20 cellular contexts compared by ENCODE assay signal in genomic region chr6:107585815-107586435, GRCh38.
DNase-seq lines count a peak whose midpoint lies in the region; TF ChIP-seq lines count a peak whose summit lies in the region.
"Had no signal": no experiment of that assay in that cellular context is flagged by ENCODE, and none has a peak within 500 bp of the region (broad histone marks: within the 10 kb centered on the region; RNA-seq: fewer than 3 reads in every experiment).

No MANE protein-coding gene starts in this region.

- intact Hi-C loops in ovary (cut with DNase I) = no loop called here

- 89% methylated on average over 5 of the region's 5 CpGs for WGBS in ovary, 3 donors

- TF ChIP-seq RAD21 in neural cell (conservative IDR thresholded peaks at IDR 0.05) = no peak

- H3K27me3 ChIP-seq in HUES48 (ENCODE audit: control insufficient read depth, insufficient read depth, low read length) = no peaks in the 10 kb centered on the region
- H3K27me3 ChIP-seq in neural cell (ENCODE audit: insufficient read depth, low read depth, low read length) = no peaks in the 10 kb centered on the region
- H3K27me3 ChIP-seq in ovary = no peaks in the 10 kb centered on the region
- H3K27me3 ChIP-seq: ascending aorta, BE2C had no signal

- no peaks in the 10 kb centered on the region for H3K9me3 Mint-ChIP-seq in endothelial cell (ENCODE audit: unreplicated experiment)
- H3K9me3 Mint-ChIP-seq: activated CD8-positive, alpha-beta T cell treated with anti-CD3 and anti-CD28 coated beads for 36 hours; activated naive CD4-positive, alpha-beta T cell treated with anti-CD3 and anti-CD28 coated beads, Interleukin-2, amount 10 ng/mL, durations not matched to agents 7 days and 5 days; activated T-cell treated with anti-CD3 and anti-CD28 coated beads, Interleukin-2, amount 50 U/mL, for 4 hours; effector memory CD8-positive, alpha-beta T cell; memory B cell; naive thymus-derived CD8-positive, alpha-beta T cell had no signal

- H3K36me3 Mint-ChIP-seq in endothelial cell (ENCODE audit: low read depth, unreplicated experiment) = no peaks in the 10 kb centered on the region
- H3K36me3 Mint-ChIP-seq: activated naive CD4-positive, alpha-beta T cell treated with anti-CD3 and anti-CD28 coated beads, Interleukin-2, amount 10 ng/mL, durations not matched to agents 7 days and 5 days; memory B cell; naive thymus-derived CD8-positive, alpha-beta T cell had no signal

- H3F3A ChIP-seq in neural cell (ENCODE audit: insufficient read depth, low read length, poor library complexity, severe bottlenecking) = no peaks in the 10 kb centered on the region

- H3K4me1 ChIP-seq in HUES48 (ENCODE audit: control insufficient read depth, insufficient read depth, low read length) (peaks cover 17% of the 10 kb centered on the region), ovary (ENCODE audit: insufficient read depth) (peaks cover 6% of the 10 kb centered on the region)
- H3K4me1 ChIP-seq: ascending aorta had no signal

- DNase-seq in NCI-H146 (lab: John Stamatoyannopoulos, UW) = peak; percentile 48
- peak; percentile 87 to 90 for DNase-seq in NCI-H526 (lab: John Stamatoyannopoulos, UW)
- no peak for DNase-seq in hippocampal formation (lab: John Stamatoyannopoulos, UW)
- no peak for DNase-seq in endothelial cell (ENCODE audit: low spot score)
- DNase-seq in ovary = no peak
- DNase-seq: activated CD8-positive, alpha-beta T cell treated with anti-CD3 and anti-CD28 coated beads for 36 hours; activated naive CD4-positive, alpha-beta T cell treated with anti-CD3 and anti-CD28 coated beads, Interleukin-2, amount 10 ng/mL, durations not matched to agents 7 days and 5 days; activated T-cell treated with anti-CD3 and anti-CD28 coated beads, Interleukin-2, amount 50 U/mL, for 4 hours; BE2C; effector memory CD8-positive, alpha-beta T cell; GF-D8; naive thymus-derived CD8-positive, alpha-beta T cell; NCI-H1048; Right ventricle myocardium superior; stimulated activated CD4-positive, alpha-beta T cell treated with anti-CD3 and anti-CD28 coated beads, Interleukin-4, amount 100 ng/mL, for 24 hours had no signal

- TF ChIP-seq CTCF in neural cell (IDR thresholded peaks at IDR 0.05; ENCODE audit: poor library complexity, severe bottlenecking) (no peak), endothelial cell (IDR thresholded peaks at IDR 0.05; ENCODE audit: unreplicated experiment) (no peak), ovary (IDR thresholded peaks at IDR 0.05) (no peak)

- H3K27me3 Mint-ChIP-seq in endothelial cell (ENCODE audit: unreplicated experiment) = no peaks in the 10 kb centered on the region

- TF ChIP-seq EP300 in neural cell (conservative IDR thresholded peaks at IDR 0.05; ENCODE audit: poor library complexity, severe bottlenecking) (no peak), ovary (IDR thresholded peaks at IDR 0.05) (no peak)

- H3K27ac ChIP-seq in HUES48 (ENCODE audit: low read depth, low read length) (peak overlapping the region; percentile 3), neural cell (ENCODE audit: low read length) (peak overlapping the region; percentile 1), ovary (no peak overlapping the region)
- H3K27ac ChIP-seq: ascending aorta, skin epidermis had no signal

- H3K4me3 ChIP-seq in HUES48 (ENCODE audit: low read depth, low read length) (no peak overlapping the region), neural cell (ENCODE audit: low read length) (peak overlapping the region; percentile 18), ovary (no peak overlapping the region)
- H3K4me3 ChIP-seq: ascending aorta, skin epidermis had no signal

- H3K9me3 ChIP-seq in HUES48 (ENCODE audit: control insufficient read depth, insufficient read depth, low read length) = no peaks in the 10 kb centered on the region
- no peaks in the 10 kb centered on the region for H3K9me3 ChIP-seq in neural cell (ENCODE audit: low read length)
- no peaks in the 10 kb centered on the region for H3K9me3 ChIP-seq in ovary
- H3K9me3 ChIP-seq: ascending aorta, BE2C had no signal

- H3K79me2 ChIP-seq in neural cell (replicated peaks; ENCODE audit: insufficient read depth, low read length) = no peaks in the 10 kb centered on the region

- H3K9ac ChIP-seq in HUES48 (ENCODE audit: low read depth, low read length) (no peak overlapping the region), neural cell (ENCODE audit: low read length) (no peak overlapping the region)

- no peaks in the 10 kb centered on the region for H3K36me3 ChIP-seq in HUES48 (ENCODE audit: control insufficient read depth, insufficient read depth, low read length)
- no peaks in the 10 kb centered on the region for H3K36me3 ChIP-seq in neural cell (ENCODE audit: insufficient read depth, low read length)
- no peaks in the 10 kb centered on the region for H3K36me3 ChIP-seq in ovary
- H3K36me3 ChIP-seq: ascending aorta, BE2C had no signal

- H3K4me2 ChIP-seq in neural cell (ENCODE audit: low read length) = peak overlapping the region; percentile 18

- H4K20me1 ChIP-seq in neural cell (ENCODE audit: insufficient read depth) = no peaks in the 10 kb centered on the region

- no peak overlapping the region for H2AFZ ChIP-seq in neural cell (ENCODE audit: low read depth, low read length)

- TF ChIP-seq POLR2A in ovary (IDR thresholded peaks at IDR 0.05) = no peak

- H3K4me3 Mint-ChIP-seq in endothelial cell (ENCODE audit: unreplicated experiment) = no peak overlapping the region
- H3K4me3 Mint-ChIP-seq: activated CD8-positive, alpha-beta T cell treated with anti-CD3 and anti-CD28 coated beads for 36 hours; activated naive CD4-positive, alpha-beta T cell treated with anti-CD3 and anti-CD28 coated beads, Interleukin-2, amount 10 ng/mL, durations not matched to agents 7 days and 5 days; activated T-cell treated with anti-CD3 and anti-CD28 coated beads, Interleukin-2, amount 50 U/mL, for 4 hours; effector memory CD8-positive, alpha-beta T cell; memory B cell; naive thymus-derived CD8-positive, alpha-beta T cell had no signal

- peaks cover 12% of the 10 kb centered on the region for H3K4me1 Mint-ChIP-seq in endothelial cell (ENCODE audit: unreplicated experiment)
- H3K4me1 Mint-ChIP-seq: activated naive CD4-positive, alpha-beta T cell treated with anti-CD3 and anti-CD28 coated beads, Interleukin-2, amount 10 ng/mL, durations not matched to agents 7 days and 5 days; naive thymus-derived CD8-positive, alpha-beta T cell had no signal

- no peak overlapping the region for H3K27ac Mint-ChIP-seq in endothelial cell (ENCODE audit: unreplicated experiment)
- H3K27ac Mint-ChIP-seq: activated CD8-positive, alpha-beta T cell treated with anti-CD3 and anti-CD28 coated beads for 36 hours; activated naive CD4-positive, alpha-beta T cell treated with anti-CD3 and anti-CD28 coated beads, Interleukin-2, amount 10 ng/mL, durations not matched to agents 7 days and 5 days; effector memory CD8-positive, alpha-beta T cell; memory B cell; naive thymus-derived CD8-positive, alpha-beta T cell had no signal

- H3K9me2 ChIP-seq in neural cell (ENCODE audit: insufficient read depth, low read length) = no peaks in the 10 kb centered on the region

TF ChIP-seq in neural cell, 6 proteins besides CTCF, POLR2A, EP300 and RAD21:
- TF ChIP-seq POLR2AphosphoS5 (IDR thresholded peaks at IDR 0.05) = no peak
- no peak for TF ChIP-seq SMC3 (conservative IDR thresholded peaks at IDR 0.05; ENCODE audit: poor library complexity)
- TF ChIP-seq EZH2 (IDR thresholded peaks at IDR 0.05; ENCODE audit: borderline replicate concordance, insufficient read depth, low read length, poor library complexity, severe bottlenecking) = no peak
- TF ChIP-seq MXI1 (conservative IDR thresholded peaks at IDR 0.05; ENCODE audit: poor library complexity, severe bottlenecking) = no peak
- TF ChIP-seq REST (IDR thresholded peaks at IDR 0.05; ENCODE audit: borderline replicate concordance) = no peak
- no peak for TF ChIP-seq TAF1 (IDR thresholded peaks at IDR 0.05; ENCODE audit: low read depth)

Comparison
In these comparisons a context has a peak if more than half of its experiments do, and no peak if none do; other contexts are left out.
1. H3K27ac ChIP-seq: peak in HUES48 (single experiment) and neural cell (single experiment); none in ovary (0 of 2).
2. DNase-seq: peak in NCI-H146 (single experiment) and NCI-H526 (2 of 2); none in hippocampal formation (0 of 2), endothelial cell (single experiment) and ovary (0 of 5).